Comparison of ENCODE assay signal across 10 cellular contexts in genomic region chr21:43287111-43287973, GRCh38.
DNase-seq lines count a peak whose midpoint lies in the region; ATAC-seq, FAIRE-seq and TF ChIP-seq lines count a peak whose summit lies in the region.
"Had no signal": no experiment of that assay in that cellular context is flagged by ENCODE, and none has a peak within 500 bp of the region (broad histone marks: within the 10 kb centered on the region; RNA-seq: fewer than 3 reads in every experiment).

No MANE protein-coding gene starts in this region.

- H3K9me3 ChIP-seq in A549 (0 out of 3 replicates have a peak, but pooled peaks cover 3% of the 10 kb centered on the region), HEK293 (ENCODE audit: control insufficient read depth, insufficient read depth, low read depth, low read length) (no peaks in the 10 kb centered on the region)

- WGBS in A549 (ENCODE audit: missing lambda C conversion rate): 84% methylated on average over 21 of the region's 21 CpGs

- DNase-seq in A549 (ENCODE audit: low read depth in 1 of 2, low spot score in 1 of 2): no peak
- peak; percentile 81 for DNase-seq in NCI-H748 (lab: John Stamatoyannopoulos, UW; ENCODE audit: unreplicated experiment)
- DNase-seq in left colon: peak; percentile 55 to 75
- DNase-seq in HPDE6-E6E7 (ENCODE audit: extremely low spot score): no peak
- no peak for DNase-seq in inferior parietal cortex (ENCODE audit: extremely low spot score)
- DNase-seq in stimulated activated CD4-positive, alpha-beta T cell treated with anti-CD3 and anti-CD28 coated beads, Interleukin-4, amount 100 ng/mL, for 24 hours: no peak
- no peak for DNase-seq in occipital lobe (lab: John Stamatoyannopoulos, UW)
- DNase-seq: endodermal cell had no signal

- TF ChIP-seq EP300 in A549 (IDR thresholded peaks at IDR 0.05): no peak

- H3K4me2 ChIP-seq in A549: peak overlapping the region; percentile 45; the same call in 2 of the 3 replicates

- no peak for FAIRE-seq in A549 (lab: Jason Lieb, UNC)

- H3K27ac ChIP-seq in A549 (peak overlapping the region; percentile 61 to 69), HEK293 (ENCODE audit: extremely low read depth, low read depth, low read length) (no peak overlapping the region)
- H3K27ac ChIP-seq: skin epidermis had no signal

- TF ChIP-seq RAD21 in A549 (conservative IDR thresholded peaks at IDR 0.05 in 1 of 2, IDR thresholded peaks at IDR 0.05 in 1 of 2): no peak

- CTCF ChIA-PET in A549 (lab: Yijun Ruan, JAX): no interaction called here
- CTCF ChIA-PET in HEK293 (lab: Yijun Ruan, JAX): no interaction called here

- H3K4me3 ChIP-seq in A549 (no peak overlapping the region), HEK293 (ENCODE audit: low read depth, low read length) (no peak overlapping the region)
- H3K4me3 ChIP-seq: skin epidermis had no signal

- H3K36me3 ChIP-seq in HEK293 (ENCODE audit: control insufficient read depth in 2 of 2, insufficient read depth in 1 of 2, low read length in 2 of 2): no peaks in the 10 kb centered on the region

- H3K4me1 ChIP-seq in A549 (peaks cover 16% of the 10 kb centered on the region), HEK293 (ENCODE audit: control insufficient read depth, insufficient read depth, low read length) (no peaks in the 10 kb centered on the region)

- TF ChIP-seq POLR2A in A549 (IDR thresholded peaks at IDR 0.05; ENCODE audit: low read length): no peak

- ATAC-seq in A549 (no peak; a peak in 1 of 6 replicates), left colon (peak; percentile 91)

- intact Hi-C loops in left colon (cut with DNase I, micrococcal nuclease): no loop called here

- POLR2A ChIA-PET in A549 (lab: Yijun Ruan, JAX): no interaction called here
- POLR2A ChIA-PET in HEK293 (lab: Yijun Ruan, JAX): interaction anchor here (0.6 kb wide), 1 partner anchor 10 kb away, joined by 4 read pairs; no protein-coding TSS in a partner anchor

- TF ChIP-seq CTCF in A549 (IDR thresholded peaks at IDR 0.05) (no peak), HEK293 (tag by site-specific recombination; IDR thresholded peaks at IDR 0.05) (no peak)

TF ChIP-seq in A549, 52 proteins besides CTCF, POLR2A, EP300 and RAD21:
- TF ChIP-seq EHF (CRISPR knock-in tag; IDR thresholded peaks at IDR 0.05) (no peak), KDM1A (IDR thresholded peaks at IDR 0.05; ENCODE audit: low read depth) (no peak), BHLHE40 (IDR thresholded peaks at IDR 0.05; ENCODE audit: low read depth, low read length) (no peak), ATOH8 (CRISPR knock-in tag; IDR thresholded peaks at IDR 0.05; ENCODE audit: low read depth) (no peak), HOXA7 (CRISPR knock-in tag; IDR thresholded peaks at IDR 0.05) (no peak), SMC3 (IDR thresholded peaks at IDR 0.05) (no peak), SREBF2 (IDR thresholded peaks at IDR 0.05) (no peak), E2F6 (IDR thresholded peaks at IDR 0.05; ENCODE audit: borderline replicate concordance, low read depth) (no peak), ZNF302 (CRISPR knock-in tag; IDR thresholded peaks at IDR 0.05) (no peak), TP53 (CRISPR knock-in tag; IDR thresholded peaks at IDR 0.05) (no peak), HES2 (IDR thresholded peaks at IDR 0.05) (no peak), MAX (IDR thresholded peaks at IDR 0.05) (no peak), NFE2L2 (conservative IDR thresholded peaks at IDR 0.05; ENCODE audit: low read length) (no peak)
TF ChIP-seq in A549: peak in this region for 0.

TF ChIP-seq in HEK293, 187 proteins besides CTCF, POLR2A, EP300 and RAD21:
- TF ChIP-seq ZNF529 (tag by site-specific recombination; IDR thresholded peaks at IDR 0.05; ENCODE audit: insufficient replicate concordance) (peak; percentile 19), ZNF211 (tag by site-specific recombination; IDR thresholded peaks at IDR 0.05; ENCODE audit: low read depth) (no peak), SCRT2 (tag by site-specific recombination; IDR thresholded peaks at IDR 0.05) (0 out of 2 replicates have a peak, but pooled peaks have one; percentile 15)

Comparison
In these comparisons a context has a peak if more than half of its experiments do, and no peak if none do; other contexts are left out.
1. DNase-seq: peak in NCI-H748 (single experiment) and left colon (2 of 2); none in A549 (0 of 2), HPDE6-E6E7 (single experiment), inferior parietal cortex (single experiment), stimulated activated CD4-positive, alpha-beta T cell treated with anti-CD3 and anti-CD28 coated beads, Interleukin-4, amount 100 ng/mL, for 24 hours (single experiment) and occipital lobe (single experiment).